In the genomic region with DNA sequence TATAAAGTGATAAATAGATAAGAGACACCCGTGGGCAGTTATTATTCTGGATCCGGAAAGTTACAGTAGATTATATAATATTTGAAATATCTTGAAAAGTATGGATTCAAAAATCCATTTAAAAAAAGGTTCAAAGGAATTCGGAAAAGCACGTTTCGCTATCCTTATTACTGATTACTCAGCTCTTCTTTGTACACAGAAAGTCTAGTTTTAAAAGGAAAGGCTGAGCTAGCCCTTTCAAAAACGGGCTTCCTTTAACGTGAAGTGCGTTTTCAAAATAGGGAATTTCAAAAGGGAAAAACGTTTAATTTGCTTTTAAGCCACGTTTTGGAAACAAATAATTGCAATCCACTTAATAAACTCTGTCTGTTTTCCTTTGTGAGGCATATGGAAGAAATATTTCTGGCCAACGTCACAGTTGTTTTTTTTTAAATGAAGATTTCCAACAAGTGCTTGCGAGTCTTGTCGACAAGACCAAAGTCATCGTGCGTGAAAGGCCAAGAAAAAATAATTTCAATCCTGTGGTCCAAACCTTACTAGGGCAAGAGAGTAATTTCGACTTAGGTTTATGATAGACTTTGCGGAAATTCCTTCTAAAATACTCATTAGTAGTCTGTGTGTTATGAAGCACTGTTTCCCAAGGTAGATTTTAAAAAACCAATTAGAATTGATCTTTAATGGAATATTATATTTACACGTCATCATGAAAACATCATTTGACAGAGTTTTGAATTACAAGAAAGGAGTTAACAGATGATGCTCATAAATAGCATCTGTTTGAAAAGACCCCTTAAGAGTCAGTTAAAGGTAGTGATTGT, we compare ENCODE assay signal across 8 cellular contexts. TPM values are rescaled to one million over a fixed set of nuclear protein-coding genes. Genes with fewer than 3 reads are reported as not detected.
DNase-seq lines count a peak whose midpoint lies in the region; ATAC-seq, FAIRE-seq and TF ChIP-seq lines count a peak whose summit lies in the region.

No MANE protein-coding gene starts in this region.

- H3K9me3 ChIP-seq in MG63 = no peaks in the 10 kb centered on the region
- no peaks in the 10 kb centered on the region for H3K9me3 ChIP-seq in HepG2 (ENCODE audit: low read length)
- H3K9me3 ChIP-seq in thymus (ENCODE audit: control insufficient read depth) = no peaks in the 10 kb centered on the region

- DNase-seq in ELR (ENCODE audit: low read depth) (peak; percentile 60), MG63 (no peak), astrocyte of the spinal cord (ENCODE audit: low read depth, low spot score) (peak; percentile 84), HepG2 (ENCODE audit: low spot score) (no peak), cerebellum (ENCODE audit: low spot score) (no peak), COR-L47 (lab: John Stamatoyannopoulos, UW) (no peak)

- H3K27ac ChIP-seq in HepG2 (ENCODE audit: extremely low read length, insufficient read depth, low read length) = peak overlapping the region; percentile 95
- no peak overlapping the region for H3K27ac ChIP-seq in thymus (ENCODE audit: low read depth)

- H3K36me3 ChIP-seq in MG63 (no peaks in the 10 kb centered on the region; the same call in 1 of the 2 replicates), HepG2 (replicated peaks in 1 of 2; ENCODE audit: control insufficient read depth in 1 of 2, insufficient read depth in 2 of 2, low read length in 2 of 2) (no peaks in the 10 kb centered on the region), thymus (ENCODE audit: control insufficient read depth, insufficient read depth) (no peaks in the 10 kb centered on the region)

- no peak for TF ChIP-seq RAD21 in HepG2 (CRISPR knock-in tag; IDR thresholded peaks at IDR 0.05)

- TF ChIP-seq EP300 in HepG2 (IDR thresholded peaks at IDR 0.05; ENCODE audit: low read depth in 2 of 2, low read length in 2 of 2) (no peak), HepG2 (CRISPR knock-in tag; IDR thresholded peaks at IDR 0.05; ENCODE audit: borderline replicate concordance) (no peak)

- intact Hi-C loops in HepG2 (cut with micrococcal nuclease; ENCODE audit: unreplicated experiment) = no loop called here

- H3K79me2 ChIP-seq in HepG2 (ENCODE audit: insufficient read depth, low read length) = peaks cover 52% of the 10 kb centered on the region

- TF ChIP-seq CTCF in astrocyte of the spinal cord (IDR thresholded peaks at IDR 0.05; ENCODE audit: low read depth, low read length) (no peak), HepG2 (CRISPR knock-in tag; IDR thresholded peaks at IDR 0.05) (no peak)

- BruUV-seq in HepG2 (replicated peaks; lab: Mats Ljungman, UMichigan) = no TSS peak

- no peak for TF ChIP-seq POLR2A in HepG2 (IDR thresholded peaks at IDR 0.05; ENCODE audit: insufficient read depth in 1 of 2, low read depth in 2 of 2, low read length in 2 of 2)

- H3K9ac ChIP-seq in HepG2 (ENCODE audit: insufficient read depth, low read depth, low read length) = peak overlapping the region; percentile 92

- POLR2A ChIA-PET in HepG2 (lab: Yijun Ruan, JAX) = interaction anchor here (0.7 to 5.0 kb wide), 8 partner anchors 9 to 197 kb away, joined by 3 to 294 read pairs (median 16); no protein-coding TSS in a partner anchor

- in situ Hi-C loops in astrocyte of the spinal cord (cut with HindIII; ENCODE audit: low sequenced_read_pairs) (no loop called here), HepG2 (cut with HindIII; ENCODE audit: extremely low pct_ligation_motif_present, low pct_unique_long_range_greater_than_20kb) (no loop called here)

- no peaks in the 10 kb centered on the region for H3K27me3 ChIP-seq in MG63
- H3K27me3 ChIP-seq in HepG2 (ENCODE audit: control insufficient read depth in 1 of 2, insufficient read depth in 2 of 2, low read length in 2 of 2) = no peaks in the 10 kb centered on the region
- peaks cover 2% of the 10 kb centered on the region for H3K27me3 ChIP-seq in thymus (ENCODE audit: control insufficient read depth, insufficient read depth)

- H3K4me1 ChIP-seq in HepG2 (ENCODE audit: insufficient read depth, low read length) = peaks cover 44% of the 10 kb centered on the region
- H3K4me1 ChIP-seq in thymus (ENCODE audit: control insufficient read depth, insufficient read depth, low read length) = peaks cover 6% of the 10 kb centered on the region

- H3K4me2 ChIP-seq in HepG2 (ENCODE audit: low read depth, low read length) = peak overlapping the region; percentile 85

- WGBS in HepG2 (ENCODE audit: low lambda C conversion rate) = 8% methylated on average over 18 of the region's 18 CpGs
- 12% methylated on average over 18 of the region's 18 CpGs for WGBS in thymus

- CTCF ChIA-PET in HepG2 (lab: Yijun Ruan, JAX; ENCODE audit: low intra/inter-chr PET ratio, low total read pairs) = interaction anchor here (2.7 kb wide), 1 partner anchor 32 kb away, joined by 6 read pairs; no protein-coding TSS in a partner anchor

- no peaks in the 10 kb centered on the region for H4K20me1 ChIP-seq in HepG2 (ENCODE audit: insufficient read depth, low read length)

- ATAC-seq in HepG2 (no peak), HG02642 (IDR thresholded peaks at IDR 0.05; ENCODE audit: poor library complexity, unreplicated experiment) (no peak)

- H2AFZ ChIP-seq in HepG2 (ENCODE audit: low read length) = no peak overlapping the region

- no peak for FAIRE-seq in HepG2 (lab: Jason Lieb, UNC)

- H3K4me3 ChIP-seq in MG63 (peak overlapping the region; percentile 63), astrocyte of the spinal cord (ENCODE audit: low read depth, low read length) (peak overlapping the region; percentile 56), HepG2 (replicated peaks in 1 of 3; ENCODE audit: insufficient read depth in 1 of 3, low read depth in 2 of 3, low read length in 3 of 3) (peak overlapping the region; percentile 51 to 79 (median 77)), thymus (ENCODE audit: low read length) (peak overlapping the region; percentile 96)

TF ChIP-seq in HepG2, 621 proteins besides CTCF, POLR2A, EP300 and RAD21 (continues in another document):
- no peak for TF ChIP-seq IRF2 (CRISPR knock-in tag; IDR thresholded peaks at IDR 0.05)
- TF ChIP-seq ZNF543 (CRISPR knock-in tag; IDR thresholded peaks at IDR 0.05) = no peak
- no peak for TF ChIP-seq HMG20B (CRISPR knock-in tag; conservative IDR thresholded peaks at IDR 0.05)

RNA-seq across cellular contexts. Expression of a gene that starts 2.4 kb away (rescaled TPM):
- 2.0 and 3.1 TPM in 2 replicates for total RNA-seq in MG63 (2014; rRNA removed; shearing (Covaris generic); ENCODE audit: low replicate concordance)
- total RNA-seq in HepG2 (2016; rRNA removed; fragmentation: Illumina TruSeq; extraction: Trizol) (1.4 and 1.5 TPM in 2 replicates), cerebellum (8.8 TPM)
- 0.35 and 0.40 TPM in 2 replicates for total RNA-seq in HepG2 (2016; cell fraction: cytosol; rRNA removed; fragmentation: Illumina TruSeq; extraction: Trizol; ENCODE audit: low read depth)
- 1.1 and 1.2 TPM in 2 replicates for total RNA-seq in HepG2 (2016; cell fraction: insoluble cytoplasmic fraction; rRNA removed; fragmentation: Illumina TruSeq; extraction: Trizol)
- total RNA-seq in HepG2 (2016; cell fraction: membrane; rRNA removed; fragmentation: Illumina TruSeq; extraction: Trizol) = 1.1 TPM in 2 replicates
- 1.4 TPM in 2 replicates for total RNA-seq in HepG2 (2016; cell fraction: nucleus; rRNA removed; fragmentation: Illumina TruSeq; extraction: Trizol)
- polyA plus RNA-seq in HepG2 (2011; rRNA removed) (0.29 and 0.73 TPM in 2 replicates), thymus (0.73 TPM)
- polyA plus RNA-seq in HepG2 (2011; cell fraction: cytosol; rRNA removed) = 0.17 and 0.19 TPM in 2 replicates
- polyA plus RNA-seq in HepG2 (2011; cell fraction: nucleus; rRNA removed) = 0.45 and 0.59 TPM in 2 replicates
- 0.24 and 0.85 TPM in 2 replicates for polyA plus RNA-seq in HepG2 (2012)
- 0.11 and 0.58 TPM in 2 replicates for polyA plus RNA-seq in HepG2 (2016; cell fraction: cytosol; fragmentation: Illumina TruSeq; extraction: Trizol; ENCODE audit: low read depth)
- 0.67 and 0.78 TPM in 2 replicates for polyA plus RNA-seq in HepG2 (2016; cell fraction: insoluble cytoplasmic fraction; fragmentation: Illumina TruSeq; extraction: Trizol; ENCODE audit: low read depth)
- 0.33 and 0.58 TPM in 2 replicates for polyA plus RNA-seq in HepG2 (2016; cell fraction: membrane; fragmentation: Illumina TruSeq; extraction: Trizol; ENCODE audit: low read depth)
- 2.7 and 2.8 TPM in 2 replicates for polyA plus RNA-seq in HepG2 (2016; cell fraction: nucleus; fragmentation: Illumina TruSeq; extraction: Trizol; ENCODE audit: insufficient read depth, low read depth)
- 0.12 and 0.28 TPM in 2 replicates for polyA minus RNA-seq in HepG2 (2011; rRNA and poly(A)+ RNA removed; ENCODE audit: low replicate concordance)
- 0.49 and 0.88 TPM in 2 replicates for polyA minus RNA-seq in HepG2 (2011; cell fraction: cytosol; rRNA and poly(A)+ RNA removed)
- 0.50 and 0.52 TPM in 2 replicates for polyA minus RNA-seq in HepG2 (2011; cell fraction: nucleus; rRNA and poly(A)+ RNA removed)

RNA-seq across cellular contexts. Expression of a gene that starts 6.2 kb away (rescaled TPM):
- total RNA-seq in MG63 (2014; rRNA removed; shearing (Covaris generic); ENCODE audit: low replicate concordance) = 15.2 and 22.5 TPM in 2 replicates
- total RNA-seq in HepG2 (2016; rRNA removed; fragmentation: Illumina TruSeq; extraction: Trizol) = 39.3 and 51.3 TPM in 2 replicates
- total RNA-seq in HepG2 (2016; cell fraction: cytosol; rRNA removed; fragmentation: Illumina TruSeq; extraction: Trizol; ENCODE audit: low read depth) = 32.5 and 35.1 TPM in 2 replicates
- total RNA-seq in HepG2 (2016; cell fraction: insoluble cytoplasmic fraction; rRNA removed; fragmentation: Illumina TruSeq; extraction: Trizol) = 40.6 and 48.2 TPM in 2 replicates
- 43.6 and 51.5 TPM in 2 replicates for total RNA-seq in HepG2 (2016; cell fraction: membrane; rRNA removed; fragmentation: Illumina TruSeq; extraction: Trizol)
- 132 and 141 TPM in 2 replicates for total RNA-seq in HepG2 (2016; cell fraction: nucleus; rRNA removed; fragmentation: Illumina TruSeq; extraction: Trizol)
- polyA plus RNA-seq in HepG2 (2011; rRNA removed) = 72.1 and 84.1 TPM in 2 replicates
- polyA plus RNA-seq in HepG2 (2011; cell fraction: cytosol; rRNA removed) = 52.6 and 55.4 TPM in 2 replicates
- polyA plus RNA-seq in HepG2 (2011; cell fraction: nucleus; rRNA removed) = 70.8 and 78.9 TPM in 2 replicates
- polyA plus RNA-seq in HepG2 (2012) = 36.4 and 36.6 TPM in 2 replicates
- 39.6 and 43.2 TPM in 2 replicates for polyA plus RNA-seq in HepG2 (2016; cell fraction: cytosol; fragmentation: Illumina TruSeq; extraction: Trizol; ENCODE audit: low read depth)
- 41.2 and 47.5 TPM in 2 replicates for polyA plus RNA-seq in HepG2 (2016; cell fraction: insoluble cytoplasmic fraction; fragmentation: Illumina TruSeq; extraction: Trizol; ENCODE audit: low read depth)
- 46.0 and 49.8 TPM in 2 replicates for polyA plus RNA-seq in HepG2 (2016; cell fraction: membrane; fragmentation: Illumina TruSeq; extraction: Trizol; ENCODE audit: low read depth)
- 59.3 and 60.4 TPM in 2 replicates for polyA plus RNA-seq in HepG2 (2016; cell fraction: nucleus; fragmentation: Illumina TruSeq; extraction: Trizol; ENCODE audit: insufficient read depth, low read depth)
- 65.5 and 210 TPM in 2 replicates for polyA minus RNA-seq in HepG2 (2011; rRNA and poly(A)+ RNA removed; ENCODE audit: low replicate concordance)
- polyA minus RNA-seq in HepG2 (2011; cell fraction: cytosol; rRNA and poly(A)+ RNA removed) = 28.0 and 33.0 TPM in 2 replicates
- 342 and 460 TPM in 2 replicates for polyA minus RNA-seq in HepG2 (2011; cell fraction: nucleus; rRNA and poly(A)+ RNA removed)
- polyA plus RNA-seq in thymus = 23.0 TPM
- total RNA-seq in cerebellum = 74.9 TPM

Comparison
In these comparisons a context has a peak if more than half of its experiments do, and no peak if none do; other contexts are left out.
1. DNase-seq: peak in ELR (single experiment) and astrocyte of the spinal cord (single experiment); none in MG63 (single experiment), HepG2 (single experiment), cerebellum (single experiment) and COR-L47 (single experiment).
2. Peak in every context shown above with its lines, with median percentiles within 50 percentile points of each other: H3K4me3 ChIP-seq.